Comparison of ENCODE assay signal across 29 cellular contexts in genomic region chr1:18726388-18726787, GRCh38.
"Had no signal": no experiment of that assay in that cellular context is flagged by ENCODE, and none has a peak within 500 bp of the region (broad histone marks: within the 10 kb centered on the region; RNA-seq: fewer than 3 reads in every experiment).

No MANE protein-coding gene starts in this region.

- H3K9me3 ChIP-seq: adrenal gland, body of pancreas had no signal

- H3K36me3 ChIP-seq: adrenal gland had no signal

- H3K4me3 ChIP-seq: adrenal gland, body of pancreas, K562 had no signal

- ATAC-seq: activated naive CD4-positive, alpha-beta T cell treated with anti-CD3 and anti-CD28 coated beads, Interleukin-2, amount 50 U/mL, for 72 hours; activated T-cell treated with anti-CD3 and anti-CD28 coated beads, Interleukin-2, amount 50 U/mL, for 4 hours; body of pancreas; K562; Panc1 had no signal

- H3K4me1 ChIP-seq: adrenal gland, body of pancreas had no signal

- DNase-seq: activated B cell treated with CpG ODN at 0.5 μM for 24 hours; activated CD4-positive, alpha-beta memory T cell treated with anti-CD3 and anti-CD28 coated beads for 36 hours; activated CD4-positive, alpha-beta T cell treated with anti-CD3 and anti-CD28 coated beads for 4 hours; activated CD4-positive, alpha-beta T cell treated with anti-CD3 and anti-CD28 coated beads, Interleukin-2, amount 50 U/mL, for 1 hour; activated CD4-positive, CD25-positive, alpha-beta regulatory T cell treated with anti-CD3 and anti-CD28 coated beads, Interleukin-2, amount 50 U/mL, for 72 hours; activated CD8-positive, alpha-beta memory T cell treated with anti-CD3 and anti-CD28 coated beads, Interleukin-2, amount 50 U/mL, for 4 hours; activated gamma-delta T cell treated with Interleukin-2 at 50 U/mL for 16 hours; activated naive CD4-positive, alpha-beta T cell treated with anti-CD3 and anti-CD28 coated beads for 36 hours; activated T-cell treated with anti-CD3 and anti-CD28 coated beads for 4 hours; activated T-cell treated with anti-CD3 and anti-CD28 coated beads, Interleukin-2, amount 50 U/mL, for 4 hours; adrenal gland; body of pancreas; IMR-90; NCI-H1092 treated with DMSO at 0.1 percent for 48 hours; NCI-H1417 treated with DMSO at 0.1 percent for 48 hours; NCI-H1930; NCI-H2081 treated with DMSO at 0.1 percent for 48 hours; NCI-H510A; NCI-H526; NCI-H774; SIG-M5; SW 1271; T-helper 1 cell; T-helper 2 cell; T-helper 9 cell had no signal

- H3K27ac ChIP-seq: adrenal gland, body of pancreas, VCaP had no signal
